21 cellular contexts compared by ENCODE assay signal in the genomic region with DNA sequence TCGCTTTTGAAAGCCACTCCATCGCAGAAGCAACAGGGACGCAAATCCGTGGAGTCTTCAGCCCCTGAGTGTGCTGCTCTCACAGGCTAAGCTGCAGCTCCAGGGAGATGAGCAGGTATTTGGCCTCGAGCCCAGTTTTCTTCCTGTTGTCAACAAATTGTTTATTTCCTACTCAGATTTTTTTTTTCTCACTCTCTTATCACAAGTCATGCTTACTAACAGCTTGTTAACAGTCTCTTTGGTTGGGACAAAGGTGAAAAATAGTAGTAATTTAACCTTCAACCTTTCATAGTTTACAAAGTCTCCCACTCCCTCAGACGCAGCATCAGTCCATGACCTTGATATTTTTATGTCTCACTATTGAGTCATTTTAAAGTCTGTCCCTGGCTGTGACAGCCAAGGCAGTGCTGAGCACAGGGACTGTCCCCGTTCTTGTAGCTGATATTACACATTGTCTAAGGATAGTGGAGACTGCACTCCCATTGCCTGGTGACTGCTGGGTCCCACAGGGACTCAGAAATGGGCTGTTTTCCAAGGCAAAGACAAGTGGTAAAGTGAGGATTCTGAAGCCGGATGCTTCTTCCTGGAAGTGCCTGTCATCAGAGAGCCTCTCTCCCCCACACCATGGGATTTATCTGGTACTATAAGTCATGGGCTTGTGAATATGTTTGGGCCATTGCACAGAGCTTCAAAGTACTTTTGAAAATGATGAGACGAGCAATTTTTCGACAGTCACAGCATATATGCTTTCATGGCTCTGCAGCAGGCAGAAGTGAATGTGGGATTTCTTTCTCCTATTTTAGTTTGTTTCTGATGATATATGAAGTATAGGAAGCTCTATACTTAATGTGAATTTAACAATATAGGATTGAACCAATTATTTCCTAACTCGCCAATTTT. TPM values are rescaled to one million over a fixed set of nuclear protein-coding genes. Genes with fewer than 3 reads are reported as not detected.
DNase-seq lines count a peak whose midpoint lies in the region; ATAC-seq and TF ChIP-seq lines count a peak whose summit lies in the region.
"Had no signal": no experiment of that assay in that cellular context is flagged by ENCODE, and none has a peak within 500 bp of the region (broad histone marks: within the 10 kb centered on the region; RNA-seq: fewer than 3 reads in every experiment).

No MANE protein-coding gene starts in this region.

- H3K27ac Mint-ChIP-seq in stimulated activated effector memory CD8-positive, alpha-beta T cell treated with anti-CD3 and anti-CD28 coated beads, Interleukin-12 subunit alpha, Interleukin-12 subunit beta, amount 100 ng/mL, for 72 hours = no peak overlapping the region
- H3K27ac Mint-ChIP-seq in activated naive CD8-positive, alpha-beta T cell treated with anti-CD3 and anti-CD28 coated beads for 36 hours = no peak overlapping the region
- H3K27ac Mint-ChIP-seq: activated T-helper 17 cell treated with anti-CD3 and anti-CD28 coated beads, Interleukin-2, amount 50 U/mL, for 72 hours; CD4-positive, alpha-beta memory T cell; naive thymus-derived CD4-positive, alpha-beta T cell had no signal

- H3K4me1 ChIP-seq in esophagus muscularis mucosa = no peaks in the 10 kb centered on the region
- H3K4me1 ChIP-seq: ascending aorta, upper lobe of left lung had no signal

- no peak overlapping the region for H3K4me3 Mint-ChIP-seq in stimulated activated effector memory CD8-positive, alpha-beta T cell treated with anti-CD3 and anti-CD28 coated beads, Interleukin-12 subunit alpha, Interleukin-12 subunit beta, amount 100 ng/mL, for 72 hours
- no peak overlapping the region for H3K4me3 Mint-ChIP-seq in activated naive CD8-positive, alpha-beta T cell treated with anti-CD3 and anti-CD28 coated beads for 36 hours
- H3K4me3 Mint-ChIP-seq: activated T-helper 17 cell treated with anti-CD3 and anti-CD28 coated beads, Interleukin-2, amount 50 U/mL, for 72 hours; CD4-positive, alpha-beta memory T cell; IgD-negative memory B cell; naive thymus-derived CD4-positive, alpha-beta T cell had no signal

- no peaks in the 10 kb centered on the region for H3K4me1 Mint-ChIP-seq in stimulated activated effector memory CD8-positive, alpha-beta T cell treated with anti-CD3 and anti-CD28 coated beads, Interleukin-12 subunit alpha, Interleukin-12 subunit beta, amount 100 ng/mL, for 72 hours
- H3K4me1 Mint-ChIP-seq in activated naive CD8-positive, alpha-beta T cell treated with anti-CD3 and anti-CD28 coated beads for 36 hours = no peaks in the 10 kb centered on the region
- H3K4me1 Mint-ChIP-seq: activated T-helper 17 cell treated with anti-CD3 and anti-CD28 coated beads, Interleukin-2, amount 50 U/mL, for 72 hours; CD4-positive, alpha-beta memory T cell; IgD-negative memory B cell; naive thymus-derived CD4-positive, alpha-beta T cell had no signal

- H3K27me3 Mint-ChIP-seq in activated naive CD8-positive, alpha-beta T cell treated with anti-CD3 and anti-CD28 coated beads for 36 hours = peaks cover under 1% of the 10 kb centered on the region
- H3K27me3 Mint-ChIP-seq: activated T-helper 17 cell treated with anti-CD3 and anti-CD28 coated beads, Interleukin-2, amount 50 U/mL, for 72 hours; IgD-negative memory B cell had no signal

- no peaks in the 10 kb centered on the region for H3K36me3 ChIP-seq in esophagus muscularis mucosa
- H3K36me3 ChIP-seq: ascending aorta, upper lobe of left lung had no signal

- no peak for TF ChIP-seq POLR2A in esophagus muscularis mucosa (IDR thresholded peaks at IDR 0.05; ENCODE audit: low read depth)

- H3K27me3 ChIP-seq in esophagus muscularis mucosa = no peaks in the 10 kb centered on the region
- H3K27me3 ChIP-seq: ascending aorta, upper lobe of left lung had no signal

- TF ChIP-seq EP300 in esophagus muscularis mucosa (IDR thresholded peaks at IDR 0.05) = no peak

- TF ChIP-seq CTCF in esophagus muscularis mucosa (IDR thresholded peaks at IDR 0.05) = no peak

- no peaks in the 10 kb centered on the region for H3K9me3 ChIP-seq in esophagus muscularis mucosa
- H3K9me3 ChIP-seq: ascending aorta, upper lobe of left lung had no signal

- ATAC-seq in stimulated activated effector memory CD8-positive, alpha-beta T cell treated with anti-CD3 and anti-CD28 coated beads, Interleukin-12 subunit alpha, Interleukin-12 subunit beta, amount 100 ng/mL, for 72 hours = peak; percentile 36
- no peak for ATAC-seq in GM18511 (IDR thresholded peaks at IDR 0.05; ENCODE audit: unreplicated experiment)
- ATAC-seq: activated T-helper 17 cell treated with anti-CD3 and anti-CD28 coated beads, Interleukin-2, amount 50 U/mL, for 72 hours; naive thymus-derived CD4-positive, alpha-beta T cell had no signal

- no peaks in the 10 kb centered on the region for H3K36me3 Mint-ChIP-seq in stimulated activated effector memory CD8-positive, alpha-beta T cell treated with anti-CD3 and anti-CD28 coated beads, Interleukin-12 subunit alpha, Interleukin-12 subunit beta, amount 100 ng/mL, for 72 hours
- H3K36me3 Mint-ChIP-seq in activated naive CD8-positive, alpha-beta T cell treated with anti-CD3 and anti-CD28 coated beads for 36 hours = no peaks in the 10 kb centered on the region
- H3K36me3 Mint-ChIP-seq: CD4-positive, alpha-beta memory T cell; IgD-negative memory B cell; naive thymus-derived CD4-positive, alpha-beta T cell had no signal

- 70% methylated on average over 11 of the region's 11 CpGs for WGBS in esophagus muscularis mucosa

- H3K9me3 Mint-ChIP-seq in stimulated activated effector memory CD8-positive, alpha-beta T cell treated with anti-CD3 and anti-CD28 coated beads, Interleukin-12 subunit alpha, Interleukin-12 subunit beta, amount 100 ng/mL, for 72 hours = no peaks in the 10 kb centered on the region
- H3K9me3 Mint-ChIP-seq in activated naive CD8-positive, alpha-beta T cell treated with anti-CD3 and anti-CD28 coated beads for 36 hours = no peaks in the 10 kb centered on the region
- H3K9me3 Mint-ChIP-seq: activated T-helper 17 cell treated with anti-CD3 and anti-CD28 coated beads, Interleukin-2, amount 50 U/mL, for 72 hours; CD4-positive, alpha-beta memory T cell had no signal

- H3K27ac ChIP-seq in esophagus muscularis mucosa (replicated peaks in 1 of 4) = no peak overlapping the region
- H3K27ac ChIP-seq: ascending aorta, GM23248, SK-N-MC, upper lobe of left lung had no signal

- DNase-seq in NCI-H2107 treated with DMSO at 0.1 percent for 48 hours (lab: John Stamatoyannopoulos, UW; ENCODE audit: unreplicated experiment) (peak; percentile 25), NCI-H2107 (lab: John Stamatoyannopoulos, UW) (no peak), NCI-H2227 (lab: John Stamatoyannopoulos, UW; ENCODE audit: unreplicated experiment) (peak; percentile 46), esophagus muscularis mucosa (ENCODE audit: extremely low spot score) (peak; percentile 78), NOMO-1 (lab: John Stamatoyannopoulos, UW; ENCODE audit: unreplicated experiment in 2 of 2) (no peak)
- no peak for DNase-seq in stimulated activated effector memory CD8-positive, alpha-beta T cell treated with anti-CD3 and anti-CD28 coated beads, Interleukin-12 subunit alpha, Interleukin-12 subunit beta, amount 100 ng/mL, for 72 hours (ENCODE audit: low spot score in 2 of 2)
- DNase-seq in activated naive CD8-positive, alpha-beta T cell treated with anti-CD3 and anti-CD28 coated beads for 36 hours = no peak
- DNase-seq: activated CD4-positive, alpha-beta T cell treated with anti-CD3 and anti-CD28 coated beads, Interleukin-2, amount 50 U/mL, for 4 hours; CD4-positive, alpha-beta memory T cell; dermis blood vessel endothelial cell; GM23248; naive thymus-derived CD4-positive, alpha-beta T cell; NCI-H1436; right cardiac atrium; stimulated activated CD4-positive, alpha-beta T cell treated with anti-CD3 and anti-CD28 coated beads, Interleukin-2, amount 100 ng/mL, for 24 hours; upper lobe of left lung had no signal

- intact Hi-C loops in esophagus muscularis mucosa (cut with DNase I) = no loop called here

- H3K4me3 ChIP-seq in esophagus muscularis mucosa = no peak overlapping the region
- H3K4me3 ChIP-seq: ascending aorta, GM23248, SK-N-MC, upper lobe of left lung had no signal

RNA-seq across cellular contexts. Expression of a gene that starts 59.8 kb away (rescaled TPM):
- total RNA-seq in esophagus muscularis mucosa = 1 to 10 TPM in 1 of 4 donors, under 1 TPM in 3; 0.17 to 4.2 (median 0.59) TPM
- not detected for total RNA-seq in activated naive CD8-positive, alpha-beta T cell treated with anti-CD3 and anti-CD28 coated beads for 36 hours
- total RNA-seq: activated T-helper 17 cell treated with anti-CD3 and anti-CD28 coated beads, Interleukin-2, amount 50 U/mL, for 72 hours; CD4-positive, alpha-beta memory T cell; dermis blood vessel endothelial cell; GM23248; naive thymus-derived CD4-positive, alpha-beta T cell had no signal

Comparison
In these comparisons a context has a peak if more than half of its experiments do, and no peak if none do; other contexts are left out.
1. DNase-seq: peak in NCI-H2107 treated with DMSO at 0.1 percent for 48 hours (single experiment), NCI-H2227 (single experiment) and esophagus muscularis mucosa (single experiment); none in NCI-H2107 (single experiment), stimulated activated effector memory CD8-positive, alpha-beta T cell treated with anti-CD3 and anti-CD28 coated beads, Interleukin-12 subunit alpha, Interleukin-12 subunit beta, amount 100 ng/mL, for 72 hours (0 of 2), NOMO-1 (0 of 2) and activated naive CD8-positive, alpha-beta T cell treated with anti-CD3 and anti-CD28 coated beads for 36 hours (single experiment).